In genomic region chr18:23357992-23358594, GRCh38 we compare ENCODE assay signal across 8 cellular contexts.
A peak's percentile ranks its signal among the peaks of the same experiment; 100 is the strongest.
DNase-seq lines count a peak whose midpoint lies in the region; ATAC-seq and TF ChIP-seq lines count a peak whose summit lies in the region.

No MANE protein-coding gene starts in this region.

- H3K9ac ChIP-seq in liver (ENCODE audit: low read depth in 1 of 2, low read length in 2 of 2) = no peak overlapping the region

- H3K36me3 ChIP-seq in body of pancreas (replicated peaks in 1 of 2; ENCODE audit: insufficient read depth in 1 of 2, low read depth in 2 of 2) (no peaks in the 10 kb centered on the region), liver (ENCODE audit: control insufficient read depth in 4 of 4, insufficient read depth in 3 of 4, low read depth in 1 of 4, low read length in 3 of 4) (no peaks in the 10 kb centered on the region)

- 38 to 72% methylated on average over 12 to 13 of the region's 13 CpGs for WGBS in body of pancreas, 2 donors
- 32% methylated on average over 13 of the region's 13 CpGs for WGBS in liver

- TF ChIP-seq CTCF in body of pancreas (IDR thresholded peaks at IDR 0.05) = no peak
- TF ChIP-seq CTCF in liver (IDR thresholded peaks at IDR 0.05; ENCODE audit: low read depth, low read length, missing input control) = no peak

- H3K4me1 Mint-ChIP-seq in stimulated activated effector memory CD8-positive, alpha-beta T cell treated with anti-CD3 and anti-CD28 coated beads, Interleukin-12 subunit alpha, Interleukin-12 subunit beta, amount 100 ng/mL, for 72 hours = peaks cover 23% of the 10 kb centered on the region

- H3K9me3 ChIP-seq in body of pancreas (no peaks in the 10 kb centered on the region), liver (ENCODE audit: control insufficient read depth in 4 of 4, low read length in 3 of 4) (no peaks in the 10 kb centered on the region)

- intact Hi-C loops in body of pancreas (cut with DNase I) = no loop called here

- H3K27me3 ChIP-seq in body of pancreas (no peaks in the 10 kb centered on the region), liver (ENCODE audit: control insufficient read depth in 4 of 4, insufficient read depth in 4 of 4, low read length in 3 of 4) (no peaks in the 10 kb centered on the region)

- peak overlapping the region; percentile 37 for H3K27ac Mint-ChIP-seq in stimulated activated effector memory CD8-positive, alpha-beta T cell treated with anti-CD3 and anti-CD28 coated beads, Interleukin-12 subunit alpha, Interleukin-12 subunit beta, amount 100 ng/mL, for 72 hours

- no peaks in the 10 kb centered on the region for H3K9me3 Mint-ChIP-seq in stimulated activated effector memory CD8-positive, alpha-beta T cell treated with anti-CD3 and anti-CD28 coated beads, Interleukin-12 subunit alpha, Interleukin-12 subunit beta, amount 100 ng/mL, for 72 hours

- peak; percentile 66 for ATAC-seq in body of pancreas
- ATAC-seq in stimulated activated effector memory CD8-positive, alpha-beta T cell treated with anti-CD3 and anti-CD28 coated beads, Interleukin-12 subunit alpha, Interleukin-12 subunit beta, amount 100 ng/mL, for 72 hours = no peak
- no peak for ATAC-seq in HG03159 (IDR thresholded peaks at IDR 0.05; ENCODE audit: unreplicated experiment)

- peak overlapping the region in 3 of 4 donors; percentile 0 to 62 (median 37) for H3K27ac ChIP-seq in body of pancreas
- H3K27ac ChIP-seq in liver (ENCODE audit: low read depth in 1 of 2, low read length in 2 of 2) = peak overlapping the region; percentile 77 to 82

- peaks cover 14% of the 10 kb centered on the region for H3K4me1 ChIP-seq in body of pancreas
- peaks cover 7 to 28% (median 24%) of the 10 kb centered on the region in 4 donors for H3K4me1 ChIP-seq in liver (ENCODE audit: control insufficient read depth in 4 of 4, insufficient read depth in 4 of 4, low read length in 3 of 4)

- peak; percentile 21 for DNase-seq in MV-4-11 (lab: John Stamatoyannopoulos, UW)
- peak; percentile 27 to 54 (median 40) for DNase-seq in body of pancreas
- no peak for DNase-seq in stimulated activated effector memory CD8-positive, alpha-beta T cell treated with anti-CD3 and anti-CD28 coated beads, Interleukin-12 subunit alpha, Interleukin-12 subunit beta, amount 100 ng/mL, for 72 hours (ENCODE audit: low spot score in 2 of 2)
- DNase-seq in SHP77 treated with DMSO at 0.1 percent for 48 hours (lab: John Stamatoyannopoulos, UW) = no peak
- no peak for DNase-seq in activated gamma-delta T cell treated with Interleukin-2 at 50 U/mL for 16 hours
- DNase-seq in COLO829 (ENCODE audit: low spot score) = no peak

- peak overlapping the region; percentile 24 for H3K4me3 Mint-ChIP-seq in stimulated activated effector memory CD8-positive, alpha-beta T cell treated with anti-CD3 and anti-CD28 coated beads, Interleukin-12 subunit alpha, Interleukin-12 subunit beta, amount 100 ng/mL, for 72 hours

- H3K36me3 Mint-ChIP-seq in stimulated activated effector memory CD8-positive, alpha-beta T cell treated with anti-CD3 and anti-CD28 coated beads, Interleukin-12 subunit alpha, Interleukin-12 subunit beta, amount 100 ng/mL, for 72 hours = no peaks in the 10 kb centered on the region

- TF ChIP-seq RAD21 in liver (IDR thresholded peaks at IDR 0.05) = peak in 1 of 2 donors; percentile 54

- TF ChIP-seq POLR2A in body of pancreas (IDR thresholded peaks at IDR 0.05) = no peak

- no peak overlapping the region for H3K4me3 ChIP-seq in body of pancreas
- no peak overlapping the region for H3K4me3 ChIP-seq in liver (ENCODE audit: low read depth in 1 of 3, low read length in 3 of 3)

TF ChIP-seq in liver, 16 proteins besides CTCF, POLR2A, EP300 and RAD21:
- TF ChIP-seq TAF1 (conservative IDR thresholded peaks at IDR 0.05) (no peak), MAX (IDR thresholded peaks at IDR 0.05) (no peak), SP1 (IDR thresholded peaks at IDR 0.05) (peak; percentile 15), GABPA (IDR thresholded peaks at IDR 0.05 in 1 of 2, conservative IDR thresholded peaks at IDR 0.05 in 1 of 2) (no peak), ZBTB33 (IDR thresholded peaks at IDR 0.05) (no peak), HNF4A (conservative IDR thresholded peaks at IDR 0.05) (peak in 1 of 2 donors; percentile 27), EGR1 (IDR thresholded peaks at IDR 0.05; ENCODE audit: low read depth in 2 of 2) (no peak), JUND (IDR thresholded peaks at IDR 0.05) (no peak), HNF4G (IDR thresholded peaks at IDR 0.05) (no peak), RXRA (IDR thresholded peaks at IDR 0.05) (peak in 1 of 2 donors; percentile 7), REST (IDR thresholded peaks at IDR 0.05) (no peak), YY1 (IDR thresholded peaks at IDR 0.05) (peak; percentile 44), FOXA2 (IDR thresholded peaks at IDR 0.05) (no peak), ATF3 (IDR thresholded peaks at IDR 0.05) (no peak), FOXA1 (IDR thresholded peaks at IDR 0.05) (no peak), NR2F2 (IDR thresholded peaks at IDR 0.05) (no peak)
TF ChIP-seq in liver: peak in this region for 4.

Comparison
In these comparisons a context has a peak if more than half of its experiments do, and no peak if none do; other contexts are left out.
1. DNase-seq: peak in MV-4-11 (single experiment) and body of pancreas (4 of 4); none in stimulated activated effector memory CD8-positive, alpha-beta T cell treated with anti-CD3 and anti-CD28 coated beads, Interleukin-12 subunit alpha, Interleukin-12 subunit beta, amount 100 ng/mL, for 72 hours (0 of 2), SHP77 treated with DMSO at 0.1 percent for 48 hours (single experiment), activated gamma-delta T cell treated with Interleukin-2 at 50 U/mL for 16 hours (single experiment) and COLO829 (single experiment).